In the genomic region with DNA sequence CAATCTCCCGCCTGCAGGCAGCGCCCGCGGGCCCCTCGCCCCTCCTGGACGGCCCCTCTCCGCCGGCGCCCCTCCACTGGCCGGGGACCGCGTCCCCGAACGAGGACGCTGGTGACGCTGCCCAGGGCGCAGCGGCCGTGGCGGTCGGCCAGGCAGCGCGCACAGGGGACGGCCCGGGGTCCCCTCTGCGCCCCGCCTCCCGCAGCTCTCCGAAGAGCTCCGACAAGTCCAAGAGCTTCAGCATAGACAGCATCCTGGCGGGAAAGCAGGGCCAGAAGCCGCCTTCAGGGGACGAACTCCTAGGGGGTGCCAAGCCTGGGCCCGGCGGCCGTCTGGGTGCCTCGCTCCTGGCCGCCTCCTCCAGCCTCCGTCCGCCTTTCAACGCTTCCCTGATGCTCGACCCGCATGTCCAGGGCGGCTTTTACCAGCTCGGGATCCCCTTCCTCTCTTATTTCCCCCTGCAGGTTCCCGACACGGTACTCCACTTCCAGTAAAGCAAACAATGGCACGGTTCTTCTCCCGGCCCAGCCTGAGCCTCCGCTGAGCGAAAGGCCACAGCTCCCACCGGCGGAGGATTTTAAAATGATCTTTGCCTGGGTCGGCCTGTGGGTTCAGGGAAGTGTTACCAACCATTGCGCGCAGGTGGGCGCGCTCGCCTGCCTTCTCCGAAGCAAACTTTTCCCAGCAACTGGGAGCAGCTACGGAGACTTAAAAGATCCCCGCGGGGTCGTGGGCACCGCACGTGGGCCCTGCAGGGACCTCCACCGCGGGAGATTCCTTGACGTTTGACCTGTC, we compare ENCODE assay signal across 12 cellular contexts. TPM values are rescaled to one million over a fixed set of nuclear protein-coding genes. Genes with fewer than 3 reads are reported as not detected.
DNase-seq lines count a peak whose midpoint lies in the region; ATAC-seq and TF ChIP-seq lines count a peak whose summit lies in the region.
"Had no signal": no experiment of that assay in that cellular context is flagged by ENCODE, and none has a peak within 500 bp of the region (broad histone marks: within the 10 kb centered on the region; RNA-seq: fewer than 3 reads in every experiment).

No MANE protein-coding gene starts in this region.

- H3K27ac ChIP-seq in RWPE2 (ENCODE audit: poor library complexity, severe bottlenecking) (peak overlapping the region; percentile 83), fibroblast of lung (ENCODE audit: insufficient read depth, low read length) (peak overlapping the region; percentile 97), neural progenitor cell (no peak overlapping the region)
- H3K27ac ChIP-seq: BLaER1 treated with 17β-estradiol and CSF1 and Interleukin-3, amounts not matched to agents 10 nM and 100 nM had no signal

- no peaks in the 10 kb centered on the region for H4K20me1 ChIP-seq in fibroblast of lung (ENCODE audit: control insufficient read depth, extremely low read depth, insufficient read depth, low read length)
- H4K20me1 ChIP-seq in neural progenitor cell (ENCODE audit: low read depth), result peaks cover 8% of the 10 kb centered on the region

- peak overlapping the region; percentile 93 for H3K4me2 ChIP-seq in fibroblast of lung (ENCODE audit: extremely low read depth, insufficient read depth, low read length)
- H3K4me2 ChIP-seq in neural progenitor cell, result peak overlapping the region; percentile 78

- peak; percentile 26 for DNase-seq in AG20443 (ENCODE audit: low spot score)
- DNase-seq in RWPE2 (ENCODE audit: low spot score), result no peak
- peak in 1 of 2 donors; percentile 50 for DNase-seq in fibroblast of lung (ENCODE audit: low read depth in 2 of 2)
- DNase-seq in neural progenitor cell (ENCODE audit: low spot score), result peak; percentile 53
- DNase-seq in NOMO-1 (lab: John Stamatoyannopoulos, UW; ENCODE audit: unreplicated experiment in 2 of 2), result no peak
- DNase-seq in NCI-H1092 treated with DMSO at 0.1 percent for 48 hours (lab: John Stamatoyannopoulos, UW), result no peak
- DNase-seq: NCI-H524 treated with DMSO at 0.1 percent for 48 hours had no signal

- peaks cover 22% of the 10 kb centered on the region for H3K4me1 Mint-ChIP-seq in neural progenitor cell

- TF ChIP-seq CTCF in RWPE2 (IDR thresholded peaks at IDR 0.05; ENCODE audit: poor library complexity, severe bottlenecking) (no peak), fibroblast of lung (conservative IDR thresholded peaks at IDR 0.05 in 1 of 2, IDR thresholded peaks at IDR 0.05 in 1 of 2; ENCODE audit: low read depth in 1 of 2, low read length in 2 of 2) (no peak), neural progenitor cell (IDR thresholded peaks at IDR 0.05) (no peak)

- H2AFZ ChIP-seq in fibroblast of lung (ENCODE audit: low read length) (no peak overlapping the region), neural progenitor cell (replicated peaks) (peak overlapping the region; percentile 75)

- peaks cover 69% of the 10 kb centered on the region for H3K27me3 Mint-ChIP-seq in neural progenitor cell (ENCODE audit: insufficient read depth, low read depth)

- H3K4me3 ChIP-seq in RWPE2 (ENCODE audit: severe bottlenecking) (peak overlapping the region; percentile 32), fibroblast of lung (replicated peaks in 1 of 4; ENCODE audit: control extremely low read depth in 1 of 4, insufficient read depth in 1 of 4, low read depth in 3 of 4, low read length in 4 of 4) (peak overlapping the region; percentile 62 to 79 (median 74)), neural progenitor cell (peak overlapping the region; percentile 54)
- H3K4me3 ChIP-seq: GM12878 had no signal

- H3K27me3 ChIP-seq in RWPE2 (ENCODE audit: insufficient read depth, poor library complexity, severe bottlenecking), result no peaks in the 10 kb centered on the region
- H3K27me3 ChIP-seq in fibroblast of lung (ENCODE audit: control insufficient read depth, insufficient read depth, low read length), result no peaks in the 10 kb centered on the region
- H3K27me3 ChIP-seq in neural progenitor cell, result peaks cover 96% of the 10 kb centered on the region

- no peak overlapping the region for H3K27ac Mint-ChIP-seq in neural progenitor cell
- H3K27ac Mint-ChIP-seq: T-helper 1 cell treated with Interleukin-12 subunit alpha and Interleukin-12 subunit beta and Interleukin-4 antibody, amounts not matched to agents 30 μg/mL and 1 μg/mL, for 36 hours had no signal

- H3K36me3 ChIP-seq in RWPE2 (ENCODE audit: low read depth) (no peaks in the 10 kb centered on the region), fibroblast of lung (ENCODE audit: control insufficient read depth, insufficient read depth, low read length) (peaks cover 4% of the 10 kb centered on the region), neural progenitor cell (no peaks in the 10 kb centered on the region)
- H3K36me3 ChIP-seq: BLaER1 treated with 17β-estradiol and CSF1 and Interleukin-3, amounts not matched to agents 10 nM and 100 nM had no signal

- H3K36me3 Mint-ChIP-seq in neural progenitor cell, result no peaks in the 10 kb centered on the region

- H3K9me3 ChIP-seq in RWPE2 (ENCODE audit: severe bottlenecking), result no peaks in the 10 kb centered on the region
- H3K9me3 ChIP-seq in fibroblast of lung (ENCODE audit: control insufficient read depth, insufficient read depth, low read depth, low read length), result no peaks in the 10 kb centered on the region
- H3K9me3 ChIP-seq in neural progenitor cell (ENCODE audit: low read depth), result no peaks in the 10 kb centered on the region

- peaks cover 5% of the 10 kb centered on the region for H3F3A ChIP-seq in neural progenitor cell (ENCODE audit: low read depth)

- H3K9ac ChIP-seq in fibroblast of lung (ENCODE audit: insufficient read depth, low read length) (peak overlapping the region; percentile 83), neural progenitor cell (no peak overlapping the region)
- H3K9ac ChIP-seq: BLaER1 treated with 17β-estradiol and CSF1 and Interleukin-3, amounts not matched to agents 10 nM and 100 nM had no signal

- no peaks in the 10 kb centered on the region for H3K9me3 Mint-ChIP-seq in neural progenitor cell
- H3K9me3 Mint-ChIP-seq: T-helper 1 cell treated with Interleukin-12 subunit alpha and Interleukin-12 subunit beta and Interleukin-4 antibody, amounts not matched to agents 30 μg/mL and 1 μg/mL, for 36 hours had no signal

- H3K4me1 ChIP-seq in RWPE2 (ENCODE audit: insufficient read depth, poor library complexity, severe bottlenecking) (peaks cover 16% of the 10 kb centered on the region), fibroblast of lung (ENCODE audit: control insufficient read depth, extremely low read depth, insufficient read depth, low read length) (peaks cover 22% of the 10 kb centered on the region), neural progenitor cell (peaks cover 8% of the 10 kb centered on the region)

- no peak for ATAC-seq in RWPE2 (ENCODE audit: low read depth)
- no peak for ATAC-seq in HG02981 (IDR thresholded peaks at IDR 0.05; ENCODE audit: unreplicated experiment)
- ATAC-seq in GM21576 (IDR thresholded peaks at IDR 0.05; ENCODE audit: unreplicated experiment), result no peak

- peaks cover 58% of the 10 kb centered on the region for H3K79me2 ChIP-seq in fibroblast of lung (ENCODE audit: control insufficient read depth, insufficient read depth, low read length)
- no peaks in the 10 kb centered on the region for H3K79me2 ChIP-seq in neural progenitor cell (ENCODE audit: low read depth)

- peak overlapping the region; percentile 81 for H3K4me3 Mint-ChIP-seq in neural progenitor cell

RNA-seq across cellular contexts. Expression of gene FOXL1, which starts 1.1 kb away (rescaled TPM):
- total RNA-seq in fibroblast of lung (24.1 and 27.4 TPM in 2 replicates), neural progenitor cell (ENCODE audit: low replicate concordance) (0.07 and 0.31 TPM in 2 replicates)
- 5.9 and 19.0 TPM in 2 replicates for polyA plus RNA-seq in fibroblast of lung
- 9.4 and 31.1 TPM in 2 replicates for polyA plus RNA-seq in fibroblast of lung (2012)
- polyA minus RNA-seq in fibroblast of lung (ENCODE audit: low replicate concordance), result 4.9 and 6.9 TPM in 2 replicates
- total RNA-seq: GM12878 had no signal

RNA-seq across cellular contexts. Expression of gene FOXC2, which starts 12.8 kb away (rescaled TPM):
- 0.26 and 0.50 TPM in 2 replicates for total RNA-seq in fibroblast of lung
- polyA plus RNA-seq in fibroblast of lung, result 1.1 and 1.5 TPM in 2 replicates
- 4.5 and 7.2 TPM in 2 replicates for polyA plus RNA-seq in fibroblast of lung (2012)
- 1.6 and 1.9 TPM in 2 replicates for polyA minus RNA-seq in fibroblast of lung (ENCODE audit: low replicate concordance)
- total RNA-seq in neural progenitor cell (ENCODE audit: low replicate concordance), result not detected in 2 replicates
- total RNA-seq: GM12878 had no signal
- polyA plus RNA-seq: GM12878 had no signal

RNA-seq across cellular contexts. Expression of gene MTHFSD, which starts 24.4 kb away (rescaled TPM):
- 13.6 and 19.3 TPM in 2 replicates for total RNA-seq in fibroblast of lung
- polyA plus RNA-seq in fibroblast of lung, result 11.4 and 13.1 TPM in 2 replicates
- polyA plus RNA-seq in fibroblast of lung (2012), result 9.3 and 9.7 TPM in 2 replicates
- polyA minus RNA-seq in fibroblast of lung (ENCODE audit: low replicate concordance), result 5.9 and 16.3 TPM in 2 replicates
- total RNA-seq in neural progenitor cell (ENCODE audit: low replicate concordance), result 17.4 and 34.6 TPM in 2 replicates

Comparison
In these comparisons a context has a peak if more than half of its experiments do, and no peak if none do; other contexts are left out.
1. DNase-seq: peak in AG20443 (single experiment) and neural progenitor cell (single experiment); none in RWPE2 (single experiment), NOMO-1 (0 of 2) and NCI-H1092 treated with DMSO at 0.1 percent for 48 hours (single experiment).
2. RNA of gene FOXL1, which starts 1.1 kb away (total RNA-seq): 24.1 to 27.4 TPM in fibroblast of lung; 0.07 to 0.31 TPM in neural progenitor cell; every median in the first group is over 10 times any median in the second.
3. Peak in every context shown above with its lines, with median percentiles within 50 percentile points of each other: H3K4me3 ChIP-seq.